In genomic region chr5:36156619-36157018, GRCh38 we compare ENCODE assay signal across 12 cellular contexts. TPM values are rescaled to one million over a fixed set of nuclear protein-coding genes. Genes with fewer than 3 reads are reported as not detected.
A peak's percentile ranks its signal among the peaks of the same experiment; 100 is the strongest.
DNase-seq lines count a peak whose midpoint lies in the region; ATAC-seq and TF ChIP-seq lines count a peak whose summit lies in the region.
"Had no signal": no experiment of that assay in that cellular context is flagged by ENCODE, and none has a peak within 500 bp of the region (broad histone marks: within the 10 kb centered on the region; RNA-seq: fewer than 3 reads in every experiment).

No MANE protein-coding gene starts in this region.

- peaks cover 97% of the 10 kb centered on the region for H3K79me2 ChIP-seq in Loucy (ENCODE audit: insufficient read depth, low read length)

- no peaks in the 10 kb centered on the region for H3K9me3 Mint-ChIP-seq in CD4-positive, alpha-beta T cell
- H3K9me3 Mint-ChIP-seq: effector memory CD8-positive, alpha-beta T cell had no signal

- peaks cover 50% of the 10 kb centered on the region for H3K4me1 Mint-ChIP-seq in CD4-positive, alpha-beta T cell (ENCODE audit: low read depth)

- 89 to 93% methylated on average over 1 of the region's 1 CpG for WGBS in ectodermal cell, 2 experiments

- no peak overlapping the region for H3K4me3 ChIP-seq in AG09309 (ENCODE audit: control insufficient read depth, low read depth, low read length)
- peak overlapping the region; percentile 85 for H3K4me3 ChIP-seq in Loucy (ENCODE audit: low read length, poor library complexity, severe bottlenecking)
- no peak overlapping the region for H3K4me3 ChIP-seq in ectodermal cell (ENCODE audit: insufficient read depth, low read depth, low read length)
- H3K4me3 ChIP-seq in left lung, result no peak overlapping the region

- H3K36me3 ChIP-seq in Loucy (ENCODE audit: insufficient read depth, low read length), result peaks cover 28% of the 10 kb centered on the region; the same call in 1 of the 2 replicates
- H3K36me3 ChIP-seq in ectodermal cell (ENCODE audit: control insufficient read depth, insufficient read depth, low read length), result peaks cover 48% of the 10 kb centered on the region
- peaks cover 0 to 28% of the 10 kb centered on the region in 2 donors for H3K36me3 ChIP-seq in left lung

- no peaks in the 10 kb centered on the region for H3K9me2 ChIP-seq in Loucy (replicated peaks; ENCODE audit: low read depth, low read length)

- POLR2A ChIA-PET in CD4-positive, alpha-beta T cell (lab: Charles Lee), result interaction anchor here (1.1 kb wide), 1 partner anchor 85 kb away, joined by 4 read pairs; the partner anchor contains the start of gene NADK2

- peak overlapping the region; percentile 91 for H3K4me2 ChIP-seq in Loucy (ENCODE audit: low read depth, low read length, poor library complexity, severe bottlenecking)

- H3K27me3 ChIP-seq in Loucy (ENCODE audit: insufficient read depth, low read length, poor library complexity, severe bottlenecking) (no peaks in the 10 kb centered on the region), ectodermal cell (ENCODE audit: control insufficient read depth, insufficient read depth, low read length, poor library complexity, severe bottlenecking) (no peaks in the 10 kb centered on the region), left lung (no peaks in the 10 kb centered on the region)
- H3K27me3 ChIP-seq in CD4-positive, alpha-beta T cell (ENCODE audit: control insufficient read depth, insufficient read depth, low read length), result no peaks in the 10 kb centered on the region

- intact Hi-C loops in CD4-positive, alpha-beta T cell (cut with DNase I, micrococcal nuclease), result loop anchor here in 1 of 2 experiments (10.0 kb wide), 1 partner anchor 1322 kb away; the partner anchor contains the start of gene TTC23L
- intact Hi-C loops in left lung (cut with DNase I), result no loop called here
- intact Hi-C loops in posterior cingulate gyrus (cut with DNase I), result no loop called here

- peaks cover 54% of the 10 kb centered on the region for H4K20me1 ChIP-seq in Loucy (ENCODE audit: insufficient read depth, low read length, poor library complexity, severe bottlenecking)

- peaks cover 96% of the 10 kb centered on the region for H3K36me3 Mint-ChIP-seq in CD4-positive, alpha-beta T cell (ENCODE audit: low read depth)

- no peak overlapping the region for H2AFZ ChIP-seq in Loucy (ENCODE audit: low read length)

- peak overlapping the region; percentile 17 for H3K9ac ChIP-seq in Loucy (ENCODE audit: low read depth, low read length, poor library complexity, severe bottlenecking)

- CTCF ChIA-PET in CD4-positive, alpha-beta T cell (lab: Charles Lee), result no interaction called here

- no peaks in the 10 kb centered on the region for H3F3A ChIP-seq in Loucy (ENCODE audit: low read depth)

- peak overlapping the region; percentile 22 for H3K27ac ChIP-seq in ectodermal cell (ENCODE audit: insufficient read depth, low read depth, low read length, poor library complexity, severe bottlenecking)
- no peak overlapping the region for H3K27ac ChIP-seq in CD4-positive, alpha-beta T cell (ENCODE audit: low read depth, low read length)
- H3K27ac ChIP-seq in left lung, result no peak overlapping the region

- DNase-seq in AG09309 (ENCODE audit: low read depth) (peak; percentile 34), myocyte (ENCODE audit: low read depth) (peak; percentile 61), left lung (no peak), posterior cingulate gyrus (no peak), pons (ENCODE audit: low spot score) (no peak)
- no peak for DNase-seq in CD4-positive, alpha-beta T cell
- DNase-seq: activated CD8-positive, alpha-beta memory T cell treated with anti-CD3 and anti-CD28 coated beads, Interleukin-2, amount 50 U/mL, for 4 hours; C1 segment of cervical spinal cord; effector memory CD8-positive, alpha-beta T cell; Right ventricle myocardium superior had no signal

- H3K4me1 ChIP-seq in Loucy (ENCODE audit: insufficient read depth, low read length, poor library complexity, severe bottlenecking), result peaks cover 76% of the 10 kb centered on the region
- no peaks in the 10 kb centered on the region for H3K4me1 ChIP-seq in ectodermal cell (ENCODE audit: control insufficient read depth, insufficient read depth, low read length)
- H3K4me1 ChIP-seq in left lung, result peaks cover 7 to 30% of the 10 kb centered on the region in 2 donors

- no peak overlapping the region for H3K27ac Mint-ChIP-seq in CD4-positive, alpha-beta T cell
- H3K27ac Mint-ChIP-seq: effector memory CD8-positive, alpha-beta T cell had no signal

- H3K9me3 ChIP-seq in Loucy (ENCODE audit: insufficient read depth, low read depth, low read length) (no peaks in the 10 kb centered on the region), ectodermal cell (ENCODE audit: control insufficient read depth, low read length) (no peaks in the 10 kb centered on the region), left lung (no peaks in the 10 kb centered on the region)
- no peaks in the 10 kb centered on the region for H3K9me3 ChIP-seq in CD4-positive, alpha-beta T cell (ENCODE audit: control insufficient read depth, low read length)

- no peak for ATAC-seq in CD4-positive, alpha-beta T cell (ENCODE audit: poor library complexity)
- no peak for ATAC-seq in left lung
- ATAC-seq: effector memory CD8-positive, alpha-beta T cell had no signal

- no peak overlapping the region for H3K4me3 Mint-ChIP-seq in CD4-positive, alpha-beta T cell
- H3K4me3 Mint-ChIP-seq: effector memory CD8-positive, alpha-beta T cell had no signal

- TF ChIP-seq CTCF in AG09309 (IDR thresholded peaks at IDR 0.05; ENCODE audit: control insufficient read depth, insufficient read depth, low read depth, low read length, missing control alignments) (no peak), Loucy (conservative IDR thresholded peaks at IDR 0.05; ENCODE audit: low read length) (no peak), left lung (IDR thresholded peaks at IDR 0.05) (no peak)
- no peak for TF ChIP-seq CTCF in CD4-positive, alpha-beta T cell (IDR thresholded peaks at IDR 0.05)

- H3K27me3 Mint-ChIP-seq in CD4-positive, alpha-beta T cell, result no peaks in the 10 kb centered on the region
- H3K27me3 Mint-ChIP-seq: effector memory CD8-positive, alpha-beta T cell had no signal

RNA-seq across cellular contexts. Expression of gene SKP2, which starts 4.7 kb away (rescaled TPM):
- 90.0 TPM for polyA plus RNA-seq in ectodermal cell (2013, experiment 1 of 4)
- polyA plus RNA-seq in ectodermal cell (2013, experiment 2 of 4), result 84.8 TPM
- polyA plus RNA-seq in ectodermal cell (2013, experiment 3 of 4), result 66.8 TPM
- 70.3 TPM for polyA plus RNA-seq in ectodermal cell (2013, experiment 4 of 4)
- 34.4 and 56.2 TPM in 2 replicates for total RNA-seq in myocyte
- 14.6 TPM for polyA plus RNA-seq in myocyte (2012)
- total RNA-seq in CD4-positive, alpha-beta T cell, result 1 to 10 TPM; 6.3 to 7.2 TPM
- 10 to 100 TPM; 18.4 to 21.2 TPM for total RNA-seq in left lung

RNA-seq across cellular contexts. Expression of gene LMBRD2, which starts 4.9 kb away (rescaled TPM):
- 5.7 TPM for polyA plus RNA-seq in ectodermal cell (2013, experiment 1 of 4)
- polyA plus RNA-seq in ectodermal cell (2013, experiment 2 of 4), result 6.5 TPM
- 5.8 TPM for polyA plus RNA-seq in ectodermal cell (2013, experiment 3 of 4)
- polyA plus RNA-seq in ectodermal cell (2013, experiment 4 of 4), result 5.6 TPM
- total RNA-seq in myocyte, result 47.3 and 61.7 TPM in 2 replicates
- 7.0 TPM for polyA plus RNA-seq in myocyte (2012)
- total RNA-seq in CD4-positive, alpha-beta T cell, result 1 to 10 TPM; 4.1 to 4.2 TPM
- 10 to 100 TPM; 12.9 to 13.2 TPM for total RNA-seq in left lung

Comparison
In these comparisons a context has a peak if more than half of its experiments do, and no peak if none do; other contexts are left out.
1. DNase-seq: peak in AG09309 (single experiment) and myocyte (single experiment); none in CD4-positive, alpha-beta T cell (0 of 10), left lung (0 of 2), posterior cingulate gyrus (0 of 10) and pons (single experiment).